Comparison of ENCODE assay signal across 11 cellular contexts in genomic region chr4:38560763-38561558, GRCh38.
DNase-seq lines count a peak whose midpoint lies in the region; ATAC-seq and TF ChIP-seq lines count a peak whose summit lies in the region.
"Had no signal": no experiment of that assay in that cellular context is flagged by ENCODE, and none has a peak within 500 bp of the region (broad histone marks: within the 10 kb centered on the region; RNA-seq: fewer than 3 reads in every experiment).

No MANE protein-coding gene starts in this region.

- CTCF ChIA-PET in activated CD8-positive, alpha-beta memory T cell treated with anti-CD3 and anti-CD28 coated beads, Interleukin-2, amount 10 ng/mL, durations not matched to agents 7 days and 5 days (lab: Charles Lee) = no interaction called here

- H3K27me3 ChIP-seq in colonic mucosa = no peaks in the 10 kb centered on the region

- H3K27me3 Mint-ChIP-seq in activated CD8-positive, alpha-beta memory T cell treated with anti-CD3 and anti-CD28 coated beads, Interleukin-2, amount 10 ng/mL, durations not matched to agents 7 days and 5 days = peaks cover 24% of the 10 kb centered on the region

- no peak for TF ChIP-seq CTCF in colonic mucosa (IDR thresholded peaks at IDR 0.05)

- intact Hi-C loops in colonic mucosa (cut with DNase I) = no loop called here

- H3K4me1 Mint-ChIP-seq in activated CD8-positive, alpha-beta memory T cell treated with anti-CD3 and anti-CD28 coated beads, Interleukin-2, amount 10 ng/mL, durations not matched to agents 7 days and 5 days = peaks cover 4% of the 10 kb centered on the region
- H3K4me1 Mint-ChIP-seq: B cell had no signal

- ATAC-seq in activated CD8-positive, alpha-beta memory T cell treated with anti-CD3 and anti-CD28 coated beads, Interleukin-2, amount 10 ng/mL, durations not matched to agents 7 days and 5 days = peak; percentile 47
- ATAC-seq in GM21786 (IDR thresholded peaks at IDR 0.05; ENCODE audit: unreplicated experiment) (peak; percentile 82), HG03575 (IDR thresholded peaks at IDR 0.05; ENCODE audit: extremely low read depth, insufficient number of reproducible peaks, low FRiP score, unreplicated experiment) (peak; percentile 76)

- H3K36me3 ChIP-seq in colonic mucosa = no peaks in the 10 kb centered on the region

- H3K27ac Mint-ChIP-seq in activated CD8-positive, alpha-beta memory T cell treated with anti-CD3 and anti-CD28 coated beads, Interleukin-2, amount 10 ng/mL, durations not matched to agents 7 days and 5 days = no peak overlapping the region
- H3K27ac Mint-ChIP-seq: B cell had no signal

- no peak for DNase-seq in activated CD8-positive, alpha-beta memory T cell treated with anti-CD3 and anti-CD28 coated beads, Interleukin-2, amount 10 ng/mL, durations not matched to agents 7 days and 5 days
- no peak for DNase-seq in activated CD8-positive, alpha-beta memory T cell treated with anti-CD3 and anti-CD28 coated beads, Interleukin-2, amount 50 U/mL, for 48 hours
- peak in 2 of 3 donors; percentile 8 to 9 for DNase-seq in stimulated activated CD4-positive, alpha-beta T cell treated with anti-CD3 and anti-CD28 coated beads, TNF-alpha, amount 100 ng/mL, for 48 hours (ENCODE audit: low read depth in 3 of 3)
- DNase-seq in NCI-H82 treated with DMSO at 0.1 percent for 48 hours (lab: John Stamatoyannopoulos, UW; ENCODE audit: unreplicated experiment) (no peak), OCI-M1 (lab: John Stamatoyannopoulos, UW) (no peak), colonic mucosa (no peak)
- DNase-seq: erythroblast; NK-92 treated with Interleukin-12 subunit alpha and Interleukin-12 subunit beta, amount 100 ng/mL, for 24 hours had no signal

- peaks cover under 1% of the 10 kb centered on the region for H3K36me3 Mint-ChIP-seq in activated CD8-positive, alpha-beta memory T cell treated with anti-CD3 and anti-CD28 coated beads, Interleukin-2, amount 10 ng/mL, durations not matched to agents 7 days and 5 days

- H3K9me3 Mint-ChIP-seq in activated CD8-positive, alpha-beta memory T cell treated with anti-CD3 and anti-CD28 coated beads, Interleukin-2, amount 10 ng/mL, durations not matched to agents 7 days and 5 days (ENCODE audit: low read depth) = no peaks in the 10 kb centered on the region

- H3K27ac ChIP-seq in colonic mucosa = no peak overlapping the region

- no peak overlapping the region for H3K4me3 ChIP-seq in colonic mucosa

- no peaks in the 10 kb centered on the region for H3K9me3 ChIP-seq in colonic mucosa

- H3K4me1 ChIP-seq in colonic mucosa = no peaks in the 10 kb centered on the region

- no peak overlapping the region for H3K9ac ChIP-seq in colonic mucosa (ENCODE audit: low read depth in 2 of 2, low read length in 2 of 2)

- H3K4me3 Mint-ChIP-seq in activated CD8-positive, alpha-beta memory T cell treated with anti-CD3 and anti-CD28 coated beads, Interleukin-2, amount 10 ng/mL, durations not matched to agents 7 days and 5 days = no peak overlapping the region
- H3K4me3 Mint-ChIP-seq: B cell had no signal

Comparison
In these comparisons a context has a peak if more than half of its experiments do, and no peak if none do; other contexts are left out.
1. DNase-seq: peak in stimulated activated CD4-positive, alpha-beta T cell treated with anti-CD3 and anti-CD28 coated beads, TNF-alpha, amount 100 ng/mL, for 48 hours (2 of 3); none in activated CD8-positive, alpha-beta memory T cell treated with anti-CD3 and anti-CD28 coated beads, Interleukin-2, amount 10 ng/mL, durations not matched to agents 7 days and 5 days (single experiment), activated CD8-positive, alpha-beta memory T cell treated with anti-CD3 and anti-CD28 coated beads, Interleukin-2, amount 50 U/mL, for 48 hours (single experiment), NCI-H82 treated with DMSO at 0.1 percent for 48 hours (single experiment), OCI-M1 (single experiment) and colonic mucosa (single experiment).
2. Peak in every context shown above with its lines, with median percentiles within 50 percentile points of each other: ATAC-seq.